2 cellular contexts compared by ENCODE assay signal in the genomic region with DNA sequence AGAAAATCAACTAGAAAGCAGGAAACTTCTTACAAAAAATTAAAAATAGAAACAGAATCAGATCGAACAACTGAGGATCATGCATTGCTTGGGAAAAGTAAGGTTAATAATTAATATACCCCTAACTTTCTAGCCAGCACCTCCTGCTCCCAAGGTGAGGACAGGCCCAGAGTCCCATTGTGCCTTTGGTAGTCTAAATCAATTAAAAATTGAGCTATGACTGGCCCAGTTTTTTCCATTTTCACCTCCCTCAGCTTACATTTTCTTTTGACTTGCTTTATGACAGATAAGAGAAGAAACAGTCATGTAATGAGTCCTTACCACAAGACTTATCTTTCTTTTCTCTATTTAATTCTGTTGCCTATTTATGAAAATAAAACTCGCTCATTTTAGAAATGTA.
A peak's percentile ranks its signal among the peaks of the same experiment; 100 is the strongest.
TF ChIP-seq lines count a peak whose summit lies in the region.

No MANE protein-coding gene starts in this region.

TF ChIP-seq in liver, 16 proteins besides CTCF, POLR2A, EP300 and RAD21 (continued from another document):
- TF ChIP-seq, protein P1, sequence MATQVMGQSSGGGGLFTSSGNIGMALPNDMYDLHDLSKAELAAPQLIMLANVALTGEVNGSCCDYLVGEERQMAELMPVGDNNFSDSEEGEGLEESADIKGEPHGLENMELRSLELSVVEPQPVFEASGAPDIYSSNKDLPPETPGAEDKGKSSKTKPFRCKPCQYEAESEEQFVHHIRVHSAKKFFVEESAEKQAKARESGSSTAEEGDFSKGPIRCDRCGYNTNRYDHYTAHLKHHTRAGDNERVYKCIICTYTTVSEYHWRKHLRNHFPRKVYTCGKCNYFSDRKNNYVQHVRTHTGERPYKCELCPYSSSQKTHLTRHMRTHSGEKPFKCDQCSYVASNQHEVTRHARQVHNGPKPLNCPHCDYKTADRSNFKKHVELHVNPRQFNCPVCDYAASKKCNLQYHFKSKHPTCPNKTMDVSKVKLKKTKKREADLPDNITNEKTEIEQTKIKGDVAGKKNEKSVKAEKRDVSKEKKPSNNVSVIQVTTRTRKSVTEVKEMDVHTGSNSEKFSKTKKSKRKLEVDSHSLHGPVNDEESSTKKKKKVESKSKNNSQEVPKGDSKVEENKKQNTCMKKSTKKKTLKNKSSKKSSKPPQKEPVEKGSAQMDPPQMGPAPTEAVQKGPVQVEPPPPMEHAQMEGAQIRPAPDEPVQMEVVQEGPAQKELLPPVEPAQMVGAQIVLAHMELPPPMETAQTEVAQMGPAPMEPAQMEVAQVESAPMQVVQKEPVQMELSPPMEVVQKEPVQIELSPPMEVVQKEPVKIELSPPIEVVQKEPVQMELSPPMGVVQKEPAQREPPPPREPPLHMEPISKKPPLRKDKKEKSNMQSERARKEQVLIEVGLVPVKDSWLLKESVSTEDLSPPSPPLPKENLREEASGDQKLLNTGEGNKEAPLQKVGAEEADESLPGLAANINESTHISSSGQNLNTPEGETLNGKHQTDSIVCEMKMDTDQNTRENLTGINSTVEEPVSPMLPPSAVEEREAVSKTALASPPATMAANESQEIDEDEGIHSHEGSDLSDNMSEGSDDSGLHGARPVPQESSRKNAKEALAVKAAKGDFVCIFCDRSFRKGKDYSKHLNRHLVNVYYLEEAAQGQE (IDR thresholded peaks at IDR 0.05): no peak
- TF ChIP-seq SP1 (IDR thresholded peaks at IDR 0.05) (peak; percentile 50), TAF1 (conservative IDR thresholded peaks at IDR 0.05) (no peak), YY1 (IDR thresholded peaks at IDR 0.05) (no peak), FOXA1 (IDR thresholded peaks at IDR 0.05) (no peak), RXRA (IDR thresholded peaks at IDR 0.05) (peak; percentile 32 to 43), JUND (IDR thresholded peaks at IDR 0.05) (no peak), NR2F2 (IDR thresholded peaks at IDR 0.05) (no peak), EGR1 (IDR thresholded peaks at IDR 0.05; ENCODE audit: low read depth in 2 of 2) (no peak), HNF4G (IDR thresholded peaks at IDR 0.05) (no peak), HNF4A (conservative IDR thresholded peaks at IDR 0.05) (peak; percentile 39 to 56), ATF3 (IDR thresholded peaks at IDR 0.05) (no peak), FOXA2 (IDR thresholded peaks at IDR 0.05) (no peak)
- TF ChIP-seq, protein P2, sequence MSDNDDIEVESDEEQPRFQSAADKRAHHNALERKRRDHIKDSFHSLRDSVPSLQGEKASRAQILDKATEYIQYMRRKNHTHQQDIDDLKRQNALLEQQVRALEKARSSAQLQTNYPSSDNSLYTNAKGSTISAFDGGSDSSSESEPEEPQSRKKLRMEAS (IDR thresholded peaks at IDR 0.05): no peak
TF ChIP-seq in liver: peak in this region for 3.

TF ChIP-seq in HepG2, 621 proteins besides CTCF, POLR2A, EP300 and RAD21 (continued from another document):
- TF ChIP-seq ZNF512B (CRISPR knock-in tag; IDR thresholded peaks at IDR 0.05; ENCODE audit: borderline replicate concordance): no peak
